ENCODE assay signal across 1 cellular context in the genomic region with DNA sequence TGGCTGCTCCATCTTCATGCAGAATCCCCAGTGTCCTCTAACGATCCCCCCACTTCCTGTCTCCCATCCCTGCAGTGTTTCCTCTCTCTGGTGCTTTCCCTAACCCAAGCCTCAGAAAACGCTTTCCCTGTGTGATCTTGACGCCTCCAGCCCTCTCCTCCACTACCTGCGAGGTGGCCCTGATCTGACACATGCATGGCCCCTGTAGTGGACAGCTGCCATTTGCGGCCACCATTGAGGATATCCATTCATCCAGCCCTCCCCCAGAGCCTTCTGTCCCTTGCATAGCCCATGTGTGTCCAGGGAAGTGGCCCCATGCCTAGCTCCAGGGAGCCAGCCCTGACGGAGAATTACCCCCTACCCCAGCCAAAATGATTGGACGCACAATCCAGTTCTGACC.
TF ChIP-seq lines count a peak whose summit lies in the region.

No MANE protein-coding gene starts in this region.

TF ChIP-seq in K562, 482 proteins besides CTCF, POLR2A, EP300 and RAD21:
- TF ChIP-seq, protein P1, sequence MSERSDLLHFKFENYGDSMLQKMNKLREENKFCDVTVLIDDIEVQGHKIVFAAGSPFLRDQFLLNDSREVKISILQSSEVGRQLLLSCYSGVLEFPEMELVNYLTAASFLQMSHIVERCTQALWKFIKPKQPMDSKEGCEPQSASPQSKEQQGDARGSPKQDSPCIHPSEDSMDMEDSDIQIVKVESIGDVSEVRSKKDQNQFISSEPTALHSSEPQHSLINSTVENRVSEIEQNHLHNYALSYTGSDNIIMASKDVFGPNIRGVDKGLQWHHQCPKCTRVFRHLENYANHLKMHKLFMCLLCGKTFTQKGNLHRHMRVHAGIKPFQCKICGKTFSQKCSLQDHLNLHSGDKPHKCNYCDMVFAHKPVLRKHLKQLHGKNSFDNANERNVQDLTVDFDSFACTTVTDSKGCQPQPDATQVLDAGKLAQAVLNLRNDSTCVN (CRISPR knock-in tag; IDR thresholded peaks at IDR 0.05), result no peak
- TF ChIP-seq, protein P2, sequence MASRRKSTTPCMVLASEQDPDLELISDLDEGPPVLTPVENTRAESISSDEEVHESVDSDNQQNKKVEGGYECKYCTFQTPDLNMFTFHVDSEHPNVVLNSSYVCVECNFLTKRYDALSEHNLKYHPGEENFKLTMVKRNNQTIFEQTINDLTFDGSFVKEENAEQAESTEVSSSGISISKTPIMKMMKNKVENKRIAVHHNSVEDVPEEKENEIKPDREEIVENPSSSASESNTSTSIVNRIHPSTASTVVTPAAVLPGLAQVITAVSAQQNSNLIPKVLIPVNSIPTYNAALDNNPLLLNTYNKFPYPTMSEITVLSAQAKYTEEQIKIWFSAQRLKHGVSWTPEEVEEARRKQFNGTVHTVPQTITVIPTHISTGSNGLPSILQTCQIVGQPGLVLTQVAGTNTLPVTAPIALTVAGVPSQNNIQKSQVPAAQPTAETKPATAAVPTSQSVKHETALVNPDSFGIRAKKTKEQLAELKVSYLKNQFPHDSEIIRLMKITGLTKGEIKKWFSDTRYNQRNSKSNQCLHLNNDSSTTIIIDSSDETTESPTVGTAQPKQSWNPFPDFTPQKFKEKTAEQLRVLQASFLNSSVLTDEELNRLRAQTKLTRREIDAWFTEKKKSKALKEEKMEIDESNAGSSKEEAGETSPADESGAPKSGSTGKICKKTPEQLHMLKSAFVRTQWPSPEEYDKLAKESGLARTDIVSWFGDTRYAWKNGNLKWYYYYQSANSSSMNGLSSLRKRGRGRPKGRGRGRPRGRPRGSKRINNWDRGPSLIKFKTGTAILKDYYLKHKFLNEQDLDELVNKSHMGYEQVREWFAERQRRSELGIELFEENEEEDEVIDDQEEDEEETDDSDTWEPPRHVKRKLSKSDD (conservative IDR thresholded peaks at IDR 0.05; ENCODE audit: low read length), result no peak
- TF ChIP-seq SMARCB1 (IDR thresholded peaks at IDR 0.05; ENCODE audit: insufficient read length, low read depth), result no peak
- TF ChIP-seq MYNN (IDR thresholded peaks at IDR 0.05), result peak; percentile 35; the same call in 1 of the 2 replicates
- TF ChIP-seq MYNN (CRISPR knock-in tag; IDR thresholded peaks at IDR 0.05), result no peak
- TF ChIP-seq, protein P3, sequence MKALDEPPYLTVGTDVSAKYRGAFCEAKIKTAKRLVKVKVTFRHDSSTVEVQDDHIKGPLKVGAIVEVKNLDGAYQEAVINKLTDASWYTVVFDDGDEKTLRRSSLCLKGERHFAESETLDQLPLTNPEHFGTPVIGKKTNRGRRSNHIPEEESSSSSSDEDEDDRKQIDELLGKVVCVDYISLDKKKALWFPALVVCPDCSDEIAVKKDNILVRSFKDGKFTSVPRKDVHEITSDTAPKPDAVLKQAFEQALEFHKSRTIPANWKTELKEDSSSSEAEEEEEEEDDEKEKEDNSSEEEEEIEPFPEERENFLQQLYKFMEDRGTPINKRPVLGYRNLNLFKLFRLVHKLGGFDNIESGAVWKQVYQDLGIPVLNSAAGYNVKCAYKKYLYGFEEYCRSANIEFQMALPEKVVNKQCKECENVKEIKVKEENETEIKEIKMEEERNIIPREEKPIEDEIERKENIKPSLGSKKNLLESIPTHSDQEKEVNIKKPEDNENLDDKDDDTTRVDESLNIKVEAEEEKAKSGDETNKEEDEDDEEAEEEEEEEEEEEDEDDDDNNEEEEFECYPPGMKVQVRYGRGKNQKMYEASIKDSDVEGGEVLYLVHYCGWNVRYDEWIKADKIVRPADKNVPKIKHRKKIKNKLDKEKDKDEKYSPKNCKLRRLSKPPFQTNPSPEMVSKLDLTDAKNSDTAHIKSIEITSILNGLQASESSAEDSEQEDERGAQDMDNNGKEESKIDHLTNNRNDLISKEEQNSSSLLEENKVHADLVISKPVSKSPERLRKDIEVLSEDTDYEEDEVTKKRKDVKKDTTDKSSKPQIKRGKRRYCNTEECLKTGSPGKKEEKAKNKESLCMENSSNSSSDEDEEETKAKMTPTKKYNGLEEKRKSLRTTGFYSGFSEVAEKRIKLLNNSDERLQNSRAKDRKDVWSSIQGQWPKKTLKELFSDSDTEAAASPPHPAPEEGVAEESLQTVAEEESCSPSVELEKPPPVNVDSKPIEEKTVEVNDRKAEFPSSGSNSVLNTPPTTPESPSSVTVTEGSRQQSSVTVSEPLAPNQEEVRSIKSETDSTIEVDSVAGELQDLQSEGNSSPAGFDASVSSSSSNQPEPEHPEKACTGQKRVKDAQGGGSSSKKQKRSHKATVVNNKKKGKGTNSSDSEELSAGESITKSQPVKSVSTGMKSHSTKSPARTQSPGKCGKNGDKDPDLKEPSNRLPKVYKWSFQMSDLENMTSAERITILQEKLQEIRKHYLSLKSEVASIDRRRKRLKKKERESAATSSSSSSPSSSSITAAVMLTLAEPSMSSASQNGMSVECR (CRISPR knock-in tag; IDR thresholded peaks at IDR 0.05), result 0 out of 2 replicates have a peak, but pooled peaks have one; percentile 46
- TF ChIP-seq PML (IDR thresholded peaks at IDR 0.05; ENCODE audit: low read length), result no peak
- TF ChIP-seq SMAD3 (CRISPR knock-in tag; conservative IDR thresholded peaks at IDR 0.05), result no peak
- peak; percentile 68 for TF ChIP-seq SUPT5H (IDR thresholded peaks at IDR 0.05)
- no peak for TF ChIP-seq KHSRP (IDR thresholded peaks at IDR 0.05)
- TF ChIP-seq YY1 (IDR thresholded peaks at IDR 0.05; ENCODE audit: borderline replicate concordance in 1 of 3, control insufficient read depth in 1 of 3, extremely low read depth in 1 of 3, insufficient read depth in 3 of 3, insufficient read length in 1 of 3, insufficient replicate concordance in 2 of 3, low read depth in 1 of 3, low read length in 2 of 3), result peak in 1 of 3 experiments; percentile 4
- peak; percentile 69 for TF ChIP-seq POLR2AphosphoS2 (IDR thresholded peaks at IDR 0.05; ENCODE audit: low read length)
- TF ChIP-seq RBM25 (IDR thresholded peaks at IDR 0.05; ENCODE audit: low read depth, low read length, severe bottlenecking), result no peak
- no peak for TF ChIP-seq RBBP5 (IDR thresholded peaks at IDR 0.05; ENCODE audit: borderline replicate concordance, insufficient read depth, low read length, poor library complexity, severe bottlenecking)
- TF ChIP-seq RBFOX2 (IDR thresholded peaks at IDR 0.05; ENCODE audit: low read depth, low read length), result peak; percentile 15; the same call in 1 of the 2 replicates
